Comparison of ENCODE assay signal across 8 cellular contexts in genomic region chr11:69444381-69445130, GRCh38. TPM values are rescaled to one million over a fixed set of nuclear protein-coding genes. Genes with fewer than 3 reads are reported as not detected.
DNase-seq lines count a peak whose midpoint lies in the region; ATAC-seq and TF ChIP-seq lines count a peak whose summit lies in the region.

No MANE protein-coding gene starts in this region.

- H3K4me1 ChIP-seq in Caco-2 (peaks cover 40% of the 10 kb centered on the region), RWPE2 (ENCODE audit: insufficient read depth, poor library complexity, severe bottlenecking) (peaks cover 37% of the 10 kb centered on the region), trophoblast cell (ENCODE audit: control insufficient read depth in 1 of 2, insufficient read depth in 2 of 2, low read length in 2 of 2) (peaks cover 30 to 40% of the 10 kb centered on the region in 2 experiments)

- peak; percentile 53 for ATAC-seq in RWPE2 (ENCODE audit: low read depth)
- no peak for ATAC-seq in GM21786 (IDR thresholded peaks at IDR 0.05; ENCODE audit: unreplicated experiment)

- peak overlapping the region; percentile 66 for H3K18ac ChIP-seq in trophoblast cell (ENCODE audit: low read length)

- H3K4me3 ChIP-seq in Caco-2 (ENCODE audit: low read depth, low read length) (no peak overlapping the region), RWPE2 (ENCODE audit: severe bottlenecking) (no peak overlapping the region), trophoblast cell (ENCODE audit: low read depth, low read length) (no peak overlapping the region)

- no peaks in the 10 kb centered on the region for H3K27me3 Mint-ChIP-seq in Caco-2 (ENCODE audit: insufficient read depth, unreplicated experiment)

- peaks cover 41% of the 10 kb centered on the region for H3K4me1 Mint-ChIP-seq in Caco-2 (ENCODE audit: low read depth, unreplicated experiment)

- intact Hi-C loops in Caco-2 (cut with micrococcal nuclease; ENCODE audit: unreplicated experiment), result loop anchor here (1.0 to 5.0 kb wide), 4 partner anchors 35 to 213 kb away; a partner anchor contains a TSS

- POLR2A ChIA-PET in Caco-2 (lab: Charles Lee), result interaction anchor here (0.6 to 2.7 kb wide), 2 partner anchors 62 to 195 kb away, joined by 3 to 17 read pairs; no protein-coding TSS in a partner anchor
- POLR2A ChIA-PET in GM10248 (lab: Yijun Ruan, JAX), result no interaction called here

- H3K79me1 ChIP-seq in trophoblast cell (ENCODE audit: low read length), result peaks cover 16% of the 10 kb centered on the region

- no peak overlapping the region for H4K12ac ChIP-seq in trophoblast cell (ENCODE audit: low read depth, low read length)

- H3K4me2 ChIP-seq in trophoblast cell (ENCODE audit: low read length), result no peak overlapping the region

- H3K14ac ChIP-seq in trophoblast cell (ENCODE audit: low read length), result peak overlapping the region; percentile 47

- no peak overlapping the region for H3K23ac ChIP-seq in trophoblast cell (ENCODE audit: low read length)

- peak overlapping the region; percentile 75 for H4K91ac ChIP-seq in trophoblast cell (ENCODE audit: low read depth, low read length)

- CTCF ChIA-PET in Caco-2 (lab: Charles Lee) (interaction anchor here (0.9 to 1.4 kb wide), 4 partner anchors 15 to 239 kb away, joined by 3 to 5 read pairs (median 3); no protein-coding TSS in a partner anchor), GM10248 (lab: Yijun Ruan, JAX) (interaction anchor here (1.6 kb wide), 1 partner anchor 18 kb away, joined by 5 read pairs; no protein-coding TSS in a partner anchor)

- no peaks in the 10 kb centered on the region for H3K9me3 ChIP-seq in Caco-2
- no peaks in the 10 kb centered on the region for H3K9me3 ChIP-seq in RWPE2 (ENCODE audit: severe bottlenecking)
- H3K9me3 ChIP-seq in trophoblast cell (ENCODE audit: insufficient read depth, low read depth, low read length), result no peaks in the 10 kb centered on the region

- peak overlapping the region; percentile 57 for H2AK5ac ChIP-seq in trophoblast cell (ENCODE audit: low read length)

- no peak overlapping the region for H2AFZ ChIP-seq in trophoblast cell (ENCODE audit: insufficient read depth, low read length, poor library complexity)

- H3K36me3 Mint-ChIP-seq in Caco-2 (ENCODE audit: insufficient read depth, unreplicated experiment), result peaks cover 27% of the 10 kb centered on the region

- WGBS in trophoblast cell (ENCODE audit: extremely low coverage, insufficient coverage, insufficient read length), result no CpG with 5 or more reads among the region's 32 CpGs

- H3K27me3 ChIP-seq in Caco-2 (replicated peaks; ENCODE audit: control insufficient read depth, insufficient read depth, low read length) (no peaks in the 10 kb centered on the region), RWPE2 (ENCODE audit: insufficient read depth, poor library complexity, severe bottlenecking) (no peaks in the 10 kb centered on the region), trophoblast cell (ENCODE audit: insufficient read depth, low read length) (no peaks in the 10 kb centered on the region)

- TF ChIP-seq CTCF in Caco-2 (IDR thresholded peaks at IDR 0.05; ENCODE audit: insufficient read depth in 1 of 2, low read depth in 1 of 2, low read length in 1 of 2, severe bottlenecking in 1 of 2, unreplicated experiment in 1 of 2), result peak; percentile 64 to 79
- no peak for TF ChIP-seq CTCF in RWPE2 (IDR thresholded peaks at IDR 0.05; ENCODE audit: poor library complexity, severe bottlenecking)
- no peak for TF ChIP-seq CTCF in GM10248 (IDR thresholded peaks at IDR 0.05; ENCODE audit: control extremely low read depth, extremely low read depth, low read depth, missing control alignments)

- H3K9me3 Mint-ChIP-seq in Caco-2 (ENCODE audit: unreplicated experiment), result no peaks in the 10 kb centered on the region

- no peaks in the 10 kb centered on the region for H3K79me2 ChIP-seq in trophoblast cell (ENCODE audit: control insufficient read depth, insufficient read depth, low read length, poor library complexity)

- peak overlapping the region; percentile 15 for H2BK5ac ChIP-seq in trophoblast cell (ENCODE audit: low read depth, low read length, poor library complexity)

- H3K36me3 ChIP-seq in Caco-2 (ENCODE audit: control insufficient read depth, insufficient read depth, low read length) (no peaks in the 10 kb centered on the region), RWPE2 (ENCODE audit: low read depth) (no peaks in the 10 kb centered on the region), trophoblast cell (ENCODE audit: control insufficient read depth in 1 of 2, insufficient read depth in 2 of 2, low read length in 2 of 2) (no peaks in the 10 kb centered on the region)

- no peak overlapping the region for H3K4ac ChIP-seq in trophoblast cell (ENCODE audit: low read depth, low read length)

- peak overlapping the region; percentile 29 for H2BK120ac ChIP-seq in trophoblast cell (ENCODE audit: insufficient read depth, low read length, poor library complexity)

- peak; percentile 93 to 94 for DNase-seq in Caco-2
- no peak for DNase-seq in RWPE2 (ENCODE audit: low spot score)
- DNase-seq in fibroblast of the conjunctiva (ENCODE audit: low read depth), result peak; percentile 79
- DNase-seq in trophoblast cell, result peak; percentile 85 to 92
- no peak for DNase-seq in GM10248 (ENCODE audit: extremely low spot score)
- no peak for DNase-seq in NCI-H526 (lab: John Stamatoyannopoulos, UW)
- DNase-seq in NCI-H2227 treated with DMSO at 0.1 percent for 48 hours (lab: John Stamatoyannopoulos, UW), result no peak

- no peak overlapping the region for H3K9ac ChIP-seq in trophoblast cell (ENCODE audit: low read length)

- BruUV-seq in Caco-2 (replicated peaks; lab: Mats Ljungman, UMichigan), result TSS peak; percentile 19

- H3K27ac Mint-ChIP-seq in Caco-2 (ENCODE audit: unreplicated experiment), result peak overlapping the region; percentile 88

- peak overlapping the region; percentile 25 for H4K8ac ChIP-seq in trophoblast cell (ENCODE audit: low read depth, low read length)

- peak overlapping the region; percentile 78 for H2BK12ac ChIP-seq in trophoblast cell (ENCODE audit: low read length)

- peak overlapping the region; percentile 57 for H3K4me3 Mint-ChIP-seq in Caco-2 (ENCODE audit: unreplicated experiment)

- H3K27ac ChIP-seq in RWPE2 (ENCODE audit: poor library complexity, severe bottlenecking), result peak overlapping the region; percentile 72
- H3K27ac ChIP-seq in trophoblast cell (ENCODE audit: low read depth, low read length), result no peak overlapping the region

RNA-seq across cellular contexts. Expression of gene LINC01488, which starts 36.9 kb away (rescaled TPM):
- total RNA-seq in Caco-2 (2022), result 0.12 TPM in 1 of 2 replicates, not detected in the other
- polyA plus RNA-seq in trophoblast cell (2013), result 0.05 and 0.08 TPM in 2 replicates

Comparison
In these comparisons a context has a peak if more than half of its experiments do, and no peak if none do; other contexts are left out.
1. DNase-seq: peak in Caco-2 (2 of 2), fibroblast of the conjunctiva (single experiment) and trophoblast cell (2 of 2); none in RWPE2 (single experiment), GM10248 (single experiment), NCI-H526 (0 of 2) and NCI-H2227 treated with DMSO at 0.1 percent for 48 hours (single experiment).
2. CTCF ChIP-seq: peak in Caco-2 (2 of 2); none in RWPE2 (single experiment) and GM10248 (single experiment).